8 cellular contexts compared by ENCODE assay signal in the genomic region with DNA sequence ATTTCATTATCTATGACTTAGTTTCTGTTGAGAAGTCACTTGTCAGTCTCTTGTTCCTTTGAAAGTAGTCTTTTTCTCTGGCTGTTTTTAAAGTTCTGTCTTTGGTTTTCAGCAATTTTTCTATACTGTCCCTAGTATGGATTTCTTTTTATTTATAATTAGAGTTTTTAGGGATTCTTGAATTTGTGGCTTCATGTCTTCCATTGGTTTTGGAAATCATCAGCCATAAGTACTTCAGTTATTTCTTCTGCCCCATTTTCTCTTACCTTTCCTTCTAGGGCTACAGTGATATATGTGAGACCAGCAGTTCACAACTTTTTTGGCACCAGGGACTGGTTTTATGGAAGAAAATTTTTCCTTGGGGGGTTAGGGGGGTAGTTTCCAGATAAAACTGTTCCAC.
"Had no signal": no experiment of that assay in that cellular context is flagged by ENCODE, and none has a peak within 500 bp of the region (broad histone marks: within the 10 kb centered on the region; RNA-seq: fewer than 3 reads in every experiment).

No MANE protein-coding gene starts in this region.

- H3K27ac ChIP-seq: GM23248, HL-60 had no signal

- DNase-seq: GM23248, GOT3, H7 had no signal

- H3K4me1 ChIP-seq: HAP-1 had no signal

- H3K27ac Mint-ChIP-seq: IgD-negative memory B cell had no signal

- H3K36me3 ChIP-seq: HAP-1 had no signal

- ATAC-seq: HCT116, HepG2 had no signal

- H3K36me3 Mint-ChIP-seq: IgD-negative memory B cell had no signal

- H3K9ac ChIP-seq: GM23248 had no signal

- H2AFZ ChIP-seq: GM23248 had no signal

- H3K4me3 ChIP-seq: GM23248, HAP-1 had no signal
